16 cellular contexts compared by ENCODE assay signal in the genomic region with DNA sequence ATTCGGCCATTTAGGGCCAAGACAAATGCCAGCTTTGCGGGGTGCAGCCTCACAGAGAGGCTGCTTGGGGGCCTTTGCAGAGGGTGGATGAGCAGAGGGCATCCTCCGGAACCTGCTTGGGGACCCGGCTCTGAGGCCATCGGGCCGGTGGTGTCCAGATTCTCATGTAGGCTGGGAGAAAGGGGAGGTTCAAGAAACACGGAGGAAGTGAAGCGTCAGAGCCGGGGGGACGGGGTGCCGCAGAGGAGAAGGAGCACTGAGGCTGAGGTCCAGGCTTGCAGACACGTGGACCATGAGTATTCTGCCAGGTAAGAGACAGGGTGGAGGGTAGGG.
A peak's percentile ranks its signal among the peaks of the same experiment; 100 is the strongest.
DNase-seq lines count a peak whose midpoint lies in the region; ATAC-seq, FAIRE-seq and TF ChIP-seq lines count a peak whose summit lies in the region.
"Had no signal": no experiment of that assay in that cellular context is flagged by ENCODE, and none has a peak within 500 bp of the region (broad histone marks: within the 10 kb centered on the region; RNA-seq: fewer than 3 reads in every experiment).

No MANE protein-coding gene starts in this region.

- H3K27me3 ChIP-seq in OCI-LY3 (ENCODE audit: low read depth, low read length), result peaks cover 49% of the 10 kb centered on the region
- no peaks in the 10 kb centered on the region for H3K27me3 ChIP-seq in H1 (replicated peaks in 1 of 4; ENCODE audit: control insufficient read depth in 3 of 4, extremely low read depth in 1 of 4, insufficient read depth in 3 of 4, low read length in 3 of 4)
- H3K27me3 ChIP-seq in sigmoid colon, result peaks cover 0 to 5% (median 0%) of the 10 kb centered on the region in 3 donors

- no peak overlapping the region for H3K4me3 Mint-ChIP-seq in activated CD8-positive, alpha-beta T cell treated with anti-CD3 and anti-CD28 coated beads, Interleukin-2, amount 10 ng/mL, durations not matched to agents 7 days and 5 days
- no peak overlapping the region for H3K4me3 Mint-ChIP-seq in activated CD8-positive, alpha-beta T cell treated with anti-CD3 and anti-CD28 coated beads for 36 hours
- H3K4me3 Mint-ChIP-seq in osteocyte (ENCODE audit: unreplicated experiment), result no peak overlapping the region
- H3K4me3 Mint-ChIP-seq: CD4-positive, CD25-positive, alpha-beta regulatory T cell had no signal

- no peaks in the 10 kb centered on the region; the same call in 1 of the 2 replicates for H4K20me1 ChIP-seq in OCI-LY3 (ENCODE audit: insufficient read depth, low read length)
- H4K20me1 ChIP-seq in H1 (replicated peaks in 1 of 2; ENCODE audit: control insufficient read depth in 1 of 2, insufficient read depth in 2 of 2, low read length in 2 of 2), result no peaks in the 10 kb centered on the region

- no peaks in the 10 kb centered on the region for H3K36me3 ChIP-seq in OCI-LY3 (replicated peaks; ENCODE audit: low read depth, low read length)
- H3K36me3 ChIP-seq in H1 (ENCODE audit: control insufficient read depth in 2 of 4, insufficient read depth in 4 of 4, low read length in 3 of 4), result no peaks in the 10 kb centered on the region
- no peaks in the 10 kb centered on the region for H3K36me3 ChIP-seq in sigmoid colon

- CTCF ChIA-PET in activated CD8-positive, alpha-beta T cell treated with anti-CD3 and anti-CD28 coated beads, Interleukin-2, amount 10 ng/mL, durations not matched to agents 7 days and 5 days (lab: Charles Lee), result no interaction called here
- CTCF ChIA-PET in activated CD8-positive, alpha-beta T cell treated with anti-CD3 and anti-CD28 coated beads for 36 hours (lab: Charles Lee), result interaction anchor here (1.2 kb wide), 1 partner anchor 35 kb away, joined by 4 read pairs; no protein-coding TSS in a partner anchor
- CTCF ChIA-PET in H1 (lab: Charles Lee; ENCODE audit: partially characterized antibody), result interaction anchor here (0.6 to 1.2 kb wide), 3 partner anchors 15 to 197 kb away, joined by 3 to 5 read pairs (median 4); no protein-coding TSS in a partner anchor

- H3K9ac ChIP-seq in OCI-LY3 (ENCODE audit: low read length) (no peak overlapping the region), H1 (replicated peaks in 1 of 4; ENCODE audit: extremely low read depth in 1 of 4, low read depth in 3 of 4, low read length in 3 of 4) (no peak overlapping the region)

- H3K36me3 Mint-ChIP-seq in activated CD8-positive, alpha-beta T cell treated with anti-CD3 and anti-CD28 coated beads, Interleukin-2, amount 10 ng/mL, durations not matched to agents 7 days and 5 days (ENCODE audit: low read depth), result no peaks in the 10 kb centered on the region
- H3K36me3 Mint-ChIP-seq in activated CD8-positive, alpha-beta T cell treated with anti-CD3 and anti-CD28 coated beads for 36 hours (ENCODE audit: low read depth), result no peaks in the 10 kb centered on the region
- no peaks in the 10 kb centered on the region for H3K36me3 Mint-ChIP-seq in osteocyte (ENCODE audit: unreplicated experiment)
- H3K36me3 Mint-ChIP-seq: CD4-positive, CD25-positive, alpha-beta regulatory T cell had no signal

- H2BK5ac ChIP-seq in H1 (ENCODE audit: low read depth, low read length), result no peak overlapping the region

- TF ChIP-seq POLR2A in H1 (IDR thresholded peaks at IDR 0.05; ENCODE audit: control extremely low read depth in 1 of 2, low read depth in 2 of 2, low read length in 2 of 2), result no peak
- TF ChIP-seq POLR2A in sigmoid colon (IDR thresholded peaks at IDR 0.05), result no peak

- H2AFZ ChIP-seq in OCI-LY3 (ENCODE audit: low read depth, low read length), result no peak overlapping the region
- no peak overlapping the region for H2AFZ ChIP-seq in H1 (ENCODE audit: low read length)

- H3K4me1 Mint-ChIP-seq in activated CD8-positive, alpha-beta T cell treated with anti-CD3 and anti-CD28 coated beads, Interleukin-2, amount 10 ng/mL, durations not matched to agents 7 days and 5 days (ENCODE audit: low read depth), result peaks cover 35% of the 10 kb centered on the region
- H3K4me1 Mint-ChIP-seq in activated CD8-positive, alpha-beta T cell treated with anti-CD3 and anti-CD28 coated beads for 36 hours (ENCODE audit: low read depth), result peaks cover 28% of the 10 kb centered on the region
- no peaks in the 10 kb centered on the region for H3K4me1 Mint-ChIP-seq in osteocyte (ENCODE audit: unreplicated experiment)

- peak overlapping the region; percentile 47 for H3K27ac Mint-ChIP-seq in activated CD8-positive, alpha-beta T cell treated with anti-CD3 and anti-CD28 coated beads, Interleukin-2, amount 10 ng/mL, durations not matched to agents 7 days and 5 days
- H3K27ac Mint-ChIP-seq in activated CD8-positive, alpha-beta T cell treated with anti-CD3 and anti-CD28 coated beads for 36 hours, result no peak overlapping the region
- H3K27ac Mint-ChIP-seq in osteocyte (ENCODE audit: unreplicated experiment), result no peak overlapping the region
- H3K27ac Mint-ChIP-seq: CD4-positive, CD25-positive, alpha-beta regulatory T cell had no signal

- H3K79me2 ChIP-seq in OCI-LY3 (ENCODE audit: low read length) (no peaks in the 10 kb centered on the region), H1 (ENCODE audit: control insufficient read depth in 1 of 2, insufficient read depth in 2 of 2, low read length in 2 of 2) (no peaks in the 10 kb centered on the region)

- H2BK15ac ChIP-seq in H1 (ENCODE audit: low read length), result no peak overlapping the region

- no peak overlapping the region for H2BK20ac ChIP-seq in H1 (ENCODE audit: low read length)

- intact Hi-C loops in activated CD8-positive, alpha-beta T cell treated with anti-CD3 and anti-CD28 coated beads for 36 hours (cut with micrococcal nuclease), result no loop called here
- intact Hi-C loops in sigmoid colon (cut with DNase I), result no loop called here

- peaks cover 12% of the 10 kb centered on the region for H3K27me3 Mint-ChIP-seq in activated CD8-positive, alpha-beta T cell treated with anti-CD3 and anti-CD28 coated beads, Interleukin-2, amount 10 ng/mL, durations not matched to agents 7 days and 5 days (ENCODE audit: low read depth)
- H3K27me3 Mint-ChIP-seq in activated CD8-positive, alpha-beta T cell treated with anti-CD3 and anti-CD28 coated beads for 36 hours, result peaks cover 7% of the 10 kb centered on the region
- H3K27me3 Mint-ChIP-seq in osteocyte (ENCODE audit: unreplicated experiment), result peaks cover 8% of the 10 kb centered on the region
- H3K27me3 Mint-ChIP-seq: CD4-positive, CD25-positive, alpha-beta regulatory T cell had no signal

- TF ChIP-seq EP300 in H1 (IDR thresholded peaks at IDR 0.05; ENCODE audit: borderline replicate concordance in 1 of 2, low read depth in 2 of 2, low read length in 2 of 2), result no peak
- no peak for TF ChIP-seq EP300 in sigmoid colon (IDR thresholded peaks at IDR 0.05)

- no peak overlapping the region for H4K8ac ChIP-seq in H1 (ENCODE audit: extremely low read depth, insufficient read depth, low read length)

- H3K23ac ChIP-seq in H1 (ENCODE audit: insufficient read length), result no peak overlapping the region

- POLR2A ChIA-PET in activated CD8-positive, alpha-beta T cell treated with anti-CD3 and anti-CD28 coated beads, Interleukin-2, amount 10 ng/mL, durations not matched to agents 7 days and 5 days (lab: Charles Lee), result no interaction called here
- POLR2A ChIA-PET in activated CD8-positive, alpha-beta T cell treated with anti-CD3 and anti-CD28 coated beads for 36 hours (lab: Charles Lee), result no interaction called here
- POLR2A ChIA-PET in H1 (lab: Charles Lee; ENCODE audit: partially characterized antibody), result no interaction called here

- no peak for DNase-seq in activated CD8-positive, alpha-beta T cell treated with anti-CD3 and anti-CD28 coated beads, Interleukin-2, amount 10 ng/mL, durations not matched to agents 7 days and 5 days
- no peak for DNase-seq in activated CD8-positive, alpha-beta T cell treated with anti-CD3 and anti-CD28 coated beads for 36 hours
- DNase-seq in H1 (ENCODE audit: low read depth in 1 of 2, low spot score in 2 of 2) (peak in 1 of 2 experiments; percentile 22), sigmoid colon (peak; percentile 42), osteocyte (ENCODE audit: extremely low spot score, unreplicated experiment) (no peak), CD1c-positive myeloid dendritic cell (ENCODE audit: extremely low spot score) (no peak), AG08395 (ENCODE audit: low spot score) (no peak)
- DNase-seq: 8988T, DMS79 treated with DMSO at 0.1 percent for 48 hours, NCI-H187 treated with DMSO at 0.1 percent for 48 hours, NCI-H446 treated with DMSO at 0.1 percent for 48 hours, NCI-H748 treated with DMSO at 0.1 percent for 48 hours had no signal

- no peak overlapping the region for H4K91ac ChIP-seq in H1 (replicated peaks; ENCODE audit: insufficient read length, low read length)

- no peak overlapping the region for H3K18ac ChIP-seq in H1 (ENCODE audit: extremely low read depth, low read length)

- H3K4me3 ChIP-seq in OCI-LY3 (ENCODE audit: low read length), result no peak overlapping the region
- H3K4me3 ChIP-seq in H1 (ENCODE audit: extremely low read depth in 1 of 4, insufficient read depth in 2 of 4, low read depth in 3 of 4, low read length in 4 of 4), result no peak overlapping the region
- no peak overlapping the region for H3K4me3 ChIP-seq in sigmoid colon

- no peak for ATAC-seq in activated CD8-positive, alpha-beta T cell treated with anti-CD3 and anti-CD28 coated beads, Interleukin-2, amount 10 ng/mL, durations not matched to agents 7 days and 5 days
- ATAC-seq in activated CD8-positive, alpha-beta T cell treated with anti-CD3 and anti-CD28 coated beads for 36 hours, result no peak

- H3K4ac ChIP-seq in H1 (replicated peaks; ENCODE audit: insufficient read length, low read depth, low read length), result no peak overlapping the region

- 91% methylated on average over 12 of the region's 12 CpGs; no CpG with 5 or more reads in 1 of the 2 experiments for WGBS in H1 (ENCODE audit: extremely low coverage in 1 of 2, insufficient coverage in 1 of 2, insufficient read length in 1 of 2, insufficient replicate concordance in 2 of 2, low coverage in 1 of 2, low lambda C conversion rate in 2 of 2, missing lambda C conversion rate in 1 of 2), 2 experiments
- WGBS in sigmoid colon, 2 donors, result 93 to 95% methylated on average over 12 of the region's 12 CpGs

- no peak overlapping the region for H3K14ac ChIP-seq in H1 (ENCODE audit: insufficient read length)

- no peaks in the 10 kb centered on the region for H3K9me3 Mint-ChIP-seq in activated CD8-positive, alpha-beta T cell treated with anti-CD3 and anti-CD28 coated beads, Interleukin-2, amount 10 ng/mL, durations not matched to agents 7 days and 5 days (ENCODE audit: insufficient read depth)
- H3K9me3 Mint-ChIP-seq in activated CD8-positive, alpha-beta T cell treated with anti-CD3 and anti-CD28 coated beads for 36 hours, result peaks cover 2% of the 10 kb centered on the region
- no peaks in the 10 kb centered on the region for H3K9me3 Mint-ChIP-seq in osteocyte (ENCODE audit: unreplicated experiment)

- H3K27ac ChIP-seq in OCI-LY3 (ENCODE audit: low read length) (no peak overlapping the region), H1 (ENCODE audit: low read depth, low read length) (no peak overlapping the region), sigmoid colon (no peak overlapping the region)

- H3K4me1 ChIP-seq in OCI-LY3 (ENCODE audit: low read length) (peaks cover 25% of the 10 kb centered on the region), H1 (replicated peaks in 1 of 4; ENCODE audit: control insufficient read depth in 3 of 4, insufficient read depth in 4 of 4, low read length in 3 of 4) (no peaks in the 10 kb centered on the region), sigmoid colon (no peaks in the 10 kb centered on the region)

- H3K23me2 ChIP-seq in H1 (ENCODE audit: low read depth, low read length), result no peaks in the 10 kb centered on the region

- H2BK12ac ChIP-seq in H1 (ENCODE audit: low read depth, low read length), result 0 out of 2 replicates have a peak overlapping the region, but pooled peaks have one; percentile 9

- no peak for TF ChIP-seq CTCF in activated CD8-positive, alpha-beta T cell treated with anti-CD3 and anti-CD28 coated beads for 36 hours (IDR thresholded peaks at IDR 0.05)
- TF ChIP-seq CTCF in OCI-LY3 (IDR thresholded peaks at IDR 0.05; ENCODE audit: low read depth, low read length), result no peak
- TF ChIP-seq CTCF in H1 (IDR thresholded peaks at IDR 0.05; ENCODE audit: control extremely low read depth in 1 of 3, insufficient read depth in 1 of 3, low read depth in 1 of 3, low read length in 3 of 3), result no peak
- no peak for TF ChIP-seq CTCF in sigmoid colon (IDR thresholded peaks at IDR 0.05)
- no peak for TF ChIP-seq CTCF in osteocyte (IDR thresholded peaks at IDR 0.05)

- no peak overlapping the region for H2AK5ac ChIP-seq in H1 (ENCODE audit: low read depth, low read length)

- H2BK120ac ChIP-seq in H1 (replicated peaks; ENCODE audit: low read depth, low read length), result no peak overlapping the region

- peak overlapping the region; percentile 77; the same call in 1 of the 2 replicates for H3K4me2 ChIP-seq in OCI-LY3 (ENCODE audit: low read length)
- H3K4me2 ChIP-seq in H1 (ENCODE audit: insufficient read depth in 1 of 2, low read depth in 2 of 2, low read length in 2 of 2), result no peak overlapping the region

- H4K5ac ChIP-seq in H1 (ENCODE audit: insufficient read length, low read depth, low read length), result no peak overlapping the region

- no peak for TF ChIP-seq RAD21 in H1 (IDR thresholded peaks at IDR 0.05 in 1 of 2, conservative IDR thresholded peaks at IDR 0.05 in 1 of 2; ENCODE audit: low read depth in 2 of 2, low read length in 2 of 2)

- no peaks in the 10 kb centered on the region; the same call in 1 of the 2 replicates for H3K79me1 ChIP-seq in H1 (ENCODE audit: low read depth, low read length)

- no peak for FAIRE-seq in H1 (lab: Jason Lieb, UNC)
- FAIRE-seq: G401.6, GM12892 had no signal

- H3K9me3 ChIP-seq in OCI-LY3 (ENCODE audit: insufficient read depth, low read length), result no peaks in the 10 kb centered on the region
- no peaks in the 10 kb centered on the region for H3K9me3 ChIP-seq in H1 (ENCODE audit: insufficient read depth in 2 of 2, low read depth in 1 of 2, low read length in 1 of 2)
- H3K9me3 ChIP-seq in sigmoid colon, result no peaks in the 10 kb centered on the region

- no peak overlapping the region for H3K56ac ChIP-seq in H1 (replicated peaks; ENCODE audit: insufficient read length, low read depth, low read length)
